Comparison of ENCODE assay signal across 1 cellular context in the genomic region with DNA sequence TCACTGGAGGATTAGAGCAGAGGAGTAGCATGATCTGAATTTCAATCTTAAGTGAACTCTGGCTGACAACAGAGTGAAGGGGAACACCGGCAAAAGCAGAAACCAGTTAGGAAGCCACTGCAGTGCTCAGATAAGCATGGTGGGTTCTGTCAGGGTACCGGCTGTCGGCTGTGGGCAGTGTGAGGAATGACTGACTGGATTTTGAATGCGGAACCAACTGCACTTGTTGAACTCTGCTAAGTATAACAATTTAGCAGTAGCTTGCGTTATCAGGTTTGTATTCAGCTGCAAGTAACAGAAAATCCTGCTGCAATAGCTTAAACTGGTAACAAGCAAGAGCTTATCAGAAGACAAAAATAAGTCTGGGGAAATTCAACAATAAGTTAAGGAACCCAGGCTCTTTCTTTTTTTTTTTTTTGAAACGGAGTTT.
TF ChIP-seq lines count a peak whose summit lies in the region.

No MANE protein-coding gene starts in this region.

TF ChIP-seq in WTC11, 78 proteins besides CTCF, POLR2A, EP300 and RAD21 (continued from another document):
- TF ChIP-seq, protein P1, sequence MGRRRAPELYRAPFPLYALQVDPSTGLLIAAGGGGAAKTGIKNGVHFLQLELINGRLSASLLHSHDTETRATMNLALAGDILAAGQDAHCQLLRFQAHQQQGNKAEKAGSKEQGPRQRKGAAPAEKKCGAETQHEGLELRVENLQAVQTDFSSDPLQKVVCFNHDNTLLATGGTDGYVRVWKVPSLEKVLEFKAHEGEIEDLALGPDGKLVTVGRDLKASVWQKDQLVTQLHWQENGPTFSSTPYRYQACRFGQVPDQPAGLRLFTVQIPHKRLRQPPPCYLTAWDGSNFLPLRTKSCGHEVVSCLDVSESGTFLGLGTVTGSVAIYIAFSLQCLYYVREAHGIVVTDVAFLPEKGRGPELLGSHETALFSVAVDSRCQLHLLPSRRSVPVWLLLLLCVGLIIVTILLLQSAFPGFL (CRISPR knock-in tag; IDR thresholded peaks at IDR 0.05; ENCODE audit: borderline replicate concordance) = no peak
- TF ChIP-seq, protein P2, sequence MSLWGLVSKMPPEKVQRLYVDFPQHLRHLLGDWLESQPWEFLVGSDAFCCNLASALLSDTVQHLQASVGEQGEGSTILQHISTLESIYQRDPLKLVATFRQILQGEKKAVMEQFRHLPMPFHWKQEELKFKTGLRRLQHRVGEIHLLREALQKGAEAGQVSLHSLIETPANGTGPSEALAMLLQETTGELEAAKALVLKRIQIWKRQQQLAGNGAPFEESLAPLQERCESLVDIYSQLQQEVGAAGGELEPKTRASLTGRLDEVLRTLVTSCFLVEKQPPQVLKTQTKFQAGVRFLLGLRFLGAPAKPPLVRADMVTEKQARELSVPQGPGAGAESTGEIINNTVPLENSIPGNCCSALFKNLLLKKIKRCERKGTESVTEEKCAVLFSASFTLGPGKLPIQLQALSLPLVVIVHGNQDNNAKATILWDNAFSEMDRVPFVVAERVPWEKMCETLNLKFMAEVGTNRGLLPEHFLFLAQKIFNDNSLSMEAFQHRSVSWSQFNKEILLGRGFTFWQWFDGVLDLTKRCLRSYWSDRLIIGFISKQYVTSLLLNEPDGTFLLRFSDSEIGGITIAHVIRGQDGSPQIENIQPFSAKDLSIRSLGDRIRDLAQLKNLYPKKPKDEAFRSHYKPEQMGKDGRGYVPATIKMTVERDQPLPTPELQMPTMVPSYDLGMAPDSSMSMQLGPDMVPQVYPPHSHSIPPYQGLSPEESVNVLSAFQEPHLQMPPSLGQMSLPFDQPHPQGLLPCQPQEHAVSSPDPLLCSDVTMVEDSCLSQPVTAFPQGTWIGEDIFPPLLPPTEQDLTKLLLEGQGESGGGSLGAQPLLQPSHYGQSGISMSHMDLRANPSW (CRISPR knock-in tag; conservative IDR thresholded peaks at IDR 0.05; ENCODE audit: low read depth) = no peak
